2 cellular contexts compared by ENCODE assay signal in the genomic region with DNA sequence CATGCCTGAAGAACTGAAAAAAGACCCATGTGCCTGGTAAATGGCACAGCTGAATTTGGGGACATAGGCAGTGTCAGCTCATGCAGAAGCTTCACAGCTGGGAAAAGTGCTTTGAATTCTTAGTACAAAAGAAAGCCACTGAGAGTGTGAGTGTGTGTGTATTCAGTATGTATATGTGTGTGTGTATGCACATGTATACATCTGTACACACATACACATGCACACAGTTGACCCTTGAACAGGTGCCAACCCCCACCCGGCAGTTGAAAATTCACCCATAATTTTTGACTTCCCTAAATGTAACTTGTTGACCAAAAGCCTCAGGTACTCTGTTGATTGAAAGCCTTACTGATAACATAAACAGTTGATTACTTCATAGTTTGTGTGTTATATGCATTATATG.
TF ChIP-seq lines count a peak whose summit lies in the region.

No MANE protein-coding gene starts in this region.

TF ChIP-seq in SK-N-SH, 30 proteins besides CTCF, POLR2A, EP300 and RAD21 (continued from another document):
- no peak for TF ChIP-seq USF2 (IDR thresholded peaks at IDR 0.05; ENCODE audit: borderline replicate concordance, low read depth, low read length)

TF ChIP-seq in SK-N-SH treated with all-trans-retinoic acid at 6 μM for 48 hours, 23 proteins besides CTCF, POLR2A, EP300 and RAD21 (continued from another document):
- TF ChIP-seq CREB5 (CRISPR knock-in tag; IDR thresholded peaks at IDR 0.05; ENCODE audit: low read depth) = no peak
